Comparison of ENCODE assay signal across 17 cellular contexts in the genomic region with DNA sequence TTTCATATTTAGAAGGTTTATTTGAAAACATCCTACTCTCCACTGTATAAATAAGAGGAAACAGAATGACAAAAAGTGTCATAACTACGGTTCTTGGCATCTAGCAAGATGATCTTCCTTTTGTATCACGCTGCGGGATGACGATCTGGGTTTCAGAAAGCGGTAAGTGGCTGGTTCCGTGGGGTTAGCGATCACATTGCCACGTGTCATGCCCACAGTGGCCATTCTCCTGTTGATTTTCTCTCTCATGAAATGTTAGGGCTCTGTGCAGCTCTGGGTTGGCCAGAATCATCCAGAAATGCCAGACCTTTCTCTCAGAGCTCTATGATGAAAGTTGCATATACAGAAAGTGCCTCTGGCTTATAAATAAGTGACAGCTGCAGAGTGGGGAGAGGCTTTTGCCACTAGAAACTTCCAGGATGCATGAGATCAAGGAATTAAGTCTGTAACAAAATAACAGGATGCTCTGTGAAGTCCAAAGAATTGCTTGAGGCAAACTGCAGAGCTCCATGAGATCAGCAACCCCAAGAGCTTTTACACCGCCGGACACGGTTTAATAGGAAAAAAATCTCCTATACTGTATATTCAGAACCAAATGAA.
DNase-seq lines count a peak whose midpoint lies in the region; ATAC-seq and TF ChIP-seq lines count a peak whose summit lies in the region.
"Had no signal": no experiment of that assay in that cellular context is flagged by ENCODE, and none has a peak within 500 bp of the region (broad histone marks: within the 10 kb centered on the region; RNA-seq: fewer than 3 reads in every experiment).

No MANE protein-coding gene starts in this region.

- TF ChIP-seq EP300 in SK-N-SH (IDR thresholded peaks at IDR 0.05; ENCODE audit: borderline replicate concordance in 1 of 2, low read depth in 1 of 2, low read length in 1 of 2): peak in 1 of 2 experiments; percentile 65; a peak in 2 of 4 replicates

- H3K4me1 ChIP-seq in SK-N-SH (ENCODE audit: control insufficient read depth in 1 of 2, insufficient read depth in 2 of 2, low read depth in 1 of 2, low read length in 1 of 2) (peaks cover 16 to 38% of the 10 kb centered on the region in 2 experiments; a peak in 3 of 4 replicates), stomach smooth muscle (ENCODE audit: control insufficient read depth, insufficient read depth, low read length) (peaks cover 57% of the 10 kb centered on the region)
- H3K4me1 ChIP-seq: neural progenitor cell had no signal

- TF ChIP-seq CTCF in SK-N-SH (IDR thresholded peaks at IDR 0.05) (no peak), glutamatergic neuron (IDR thresholded peaks at IDR 0.05; ENCODE audit: partially characterized antibody, unreplicated experiment) (no peak)

- no peaks in the 10 kb centered on the region for H3K36me3 ChIP-seq in SK-N-SH (replicated peaks in 1 of 2; ENCODE audit: control insufficient read depth in 1 of 2, insufficient read depth in 2 of 2, low read length in 1 of 2)
- no peaks in the 10 kb centered on the region for H3K36me3 ChIP-seq in stomach smooth muscle (ENCODE audit: control insufficient read depth in 2 of 2, insufficient read depth in 2 of 2, low read length in 2 of 2)
- H3K36me3 ChIP-seq: brain microvascular endothelial cell, neural progenitor cell had no signal

- no peak for ATAC-seq in SK-N-SH treated with all-trans-retinoic acid at 6 μM for 48 hours
- no peak for ATAC-seq in GM21526 (IDR thresholded peaks at IDR 0.05; ENCODE audit: low FRiP score, unreplicated experiment)
- ATAC-seq: activated CD4-positive, alpha-beta T cell treated with anti-CD3 and anti-CD28 coated beads for 36 hours had no signal

- peak overlapping the region; percentile 67 for H3K27ac Mint-ChIP-seq in glutamatergic neuron (ENCODE audit: unreplicated experiment)
- no peak overlapping the region for H3K27ac Mint-ChIP-seq in activated naive CD4-positive, alpha-beta T cell treated with anti-CD3 and anti-CD28 coated beads for 36 hours
- H3K27ac Mint-ChIP-seq: activated CD4-positive, alpha-beta T cell treated with anti-CD3 and anti-CD28 coated beads for 36 hours; neural progenitor cell had no signal

- H3K27me3 Mint-ChIP-seq in glutamatergic neuron (ENCODE audit: unreplicated experiment): peaks cover 2% of the 10 kb centered on the region
- H3K27me3 Mint-ChIP-seq in activated naive CD4-positive, alpha-beta T cell treated with anti-CD3 and anti-CD28 coated beads for 36 hours (ENCODE audit: low read depth): no peaks in the 10 kb centered on the region
- H3K27me3 Mint-ChIP-seq: activated CD4-positive, alpha-beta T cell treated with anti-CD3 and anti-CD28 coated beads for 36 hours had no signal

- POLR2A ChIA-PET in SK-N-SH (lab: Yijun Ruan, JAX): interaction anchor here (0.6 to 1.1 kb wide), 2 partner anchors 47 to 78 kb away, joined by 3 to 4 read pairs; a partner anchor contains a TSS

- H3K4me1 Mint-ChIP-seq in glutamatergic neuron (ENCODE audit: low read depth, unreplicated experiment): peaks cover 45% of the 10 kb centered on the region
- H3K4me1 Mint-ChIP-seq in activated naive CD4-positive, alpha-beta T cell treated with anti-CD3 and anti-CD28 coated beads for 36 hours (ENCODE audit: low read depth): no peaks in the 10 kb centered on the region
- H3K4me1 Mint-ChIP-seq: activated CD4-positive, alpha-beta T cell treated with anti-CD3 and anti-CD28 coated beads for 36 hours had no signal

- no peaks in the 10 kb centered on the region for H3K9me2 ChIP-seq in SK-N-SH

- no peak overlapping the region for H3K4me2 ChIP-seq in SK-N-SH
- H3K4me2 ChIP-seq: neural progenitor cell had no signal

- 63% methylated on average over 11 of the region's 11 CpGs for WGBS in SK-N-SH (ENCODE audit: low lambda C conversion rate)

- no peaks in the 10 kb centered on the region for H3K79me2 ChIP-seq in SK-N-SH (ENCODE audit: insufficient read depth)

- CTCF ChIA-PET in SK-N-SH (lab: Yijun Ruan, JAX): interaction anchor here (0.7 to 1.9 kb wide), 5 partner anchors 14 to 215 kb away, joined by 3 to 11 read pairs (median 4); no protein-coding TSS in a partner anchor
- CTCF ChIA-PET in activated naive CD4-positive, alpha-beta T cell treated with anti-CD3 and anti-CD28 coated beads for 36 hours (lab: Charles Lee): interaction anchor here (0.6 kb wide), 1 partner anchor 48 kb away, joined by 4 read pairs; no protein-coding TSS in a partner anchor

- H3K36me3 Mint-ChIP-seq in glutamatergic neuron (ENCODE audit: unreplicated experiment): no peaks in the 10 kb centered on the region
- no peaks in the 10 kb centered on the region for H3K36me3 Mint-ChIP-seq in activated naive CD4-positive, alpha-beta T cell treated with anti-CD3 and anti-CD28 coated beads for 36 hours (ENCODE audit: low read depth)
- H3K36me3 Mint-ChIP-seq: neural progenitor cell had no signal

- H3K4me3 ChIP-seq in SK-N-SH (ENCODE audit: low read depth in 2 of 2, low read length in 1 of 2) (no peak overlapping the region), stomach smooth muscle (ENCODE audit: low read length in 2 of 2) (peak overlapping the region; percentile 38 to 60)
- H3K4me3 ChIP-seq: neural progenitor cell had no signal

- H2AFZ ChIP-seq in SK-N-SH (ENCODE audit: low read depth): no peak overlapping the region
- H2AFZ ChIP-seq: neural progenitor cell had no signal

- no peaks in the 10 kb centered on the region for H4K20me1 ChIP-seq in SK-N-SH (ENCODE audit: insufficient read depth)

- no peaks in the 10 kb centered on the region for H3F3A ChIP-seq in SK-N-SH (replicated peaks; ENCODE audit: insufficient read depth)

- H3K4me3 Mint-ChIP-seq in glutamatergic neuron (ENCODE audit: unreplicated experiment): no peak overlapping the region
- H3K4me3 Mint-ChIP-seq in activated naive CD4-positive, alpha-beta T cell treated with anti-CD3 and anti-CD28 coated beads for 36 hours: no peak overlapping the region
- H3K4me3 Mint-ChIP-seq: activated CD4-positive, alpha-beta T cell treated with anti-CD3 and anti-CD28 coated beads for 36 hours; neural progenitor cell had no signal

- TF ChIP-seq RAD21 in SK-N-SH (IDR thresholded peaks at IDR 0.05; ENCODE audit: low read length): no peak

- DNase-seq in SK-N-SH (peak; percentile 49), glutamatergic neuron (no peak), EL (no peak)
- DNase-seq in activated naive CD4-positive, alpha-beta T cell treated with anti-CD3 and anti-CD28 coated beads for 36 hours: no peak
- DNase-seq: activated CD4-positive, alpha-beta T cell treated with anti-CD3 and anti-CD28 coated beads for 36 hours; brain microvascular endothelial cell; Calu3; NCI-H2107; NCI-H526; SW 1271 had no signal

- H3K9me3 ChIP-seq in SK-N-SH: no peaks in the 10 kb centered on the region
- H3K9me3 ChIP-seq in stomach smooth muscle (ENCODE audit: control insufficient read depth in 2 of 2, low read length in 2 of 2): no peaks in the 10 kb centered on the region

- no peak overlapping the region for H3K9ac ChIP-seq in SK-N-SH
- peak overlapping the region; percentile 43 to 58 for H3K9ac ChIP-seq in stomach smooth muscle (ENCODE audit: low read length in 2 of 2)
- H3K9ac ChIP-seq: neural progenitor cell had no signal

- peaks cover 6% of the 10 kb centered on the region for H3K9me3 Mint-ChIP-seq in glutamatergic neuron (ENCODE audit: unreplicated experiment)
- no peaks in the 10 kb centered on the region for H3K9me3 Mint-ChIP-seq in activated naive CD4-positive, alpha-beta T cell treated with anti-CD3 and anti-CD28 coated beads for 36 hours
- H3K9me3 Mint-ChIP-seq: neural progenitor cell had no signal

- intact Hi-C loops in activated naive CD4-positive, alpha-beta T cell treated with anti-CD3 and anti-CD28 coated beads for 36 hours (cut with micrococcal nuclease): no loop called here

- H3K27ac ChIP-seq in SK-N-SH (ENCODE audit: low read depth in 2 of 2, low read length in 1 of 2): peak overlapping the region in 1 of 2 experiments; percentile 83; a peak in 2 of 4 replicates
- H3K27ac ChIP-seq in angular gyrus (ENCODE audit: low read depth, low read length): peak overlapping the region; percentile 69
- peak overlapping the region; percentile 55 for H3K27ac ChIP-seq in stomach smooth muscle (ENCODE audit: low read length)
- H3K27ac ChIP-seq: brain microvascular endothelial cell, epithelial cell of prostate, neural progenitor cell, RWPE1 had no signal

- no peaks in the 10 kb centered on the region for H3K27me3 ChIP-seq in SK-N-SH (ENCODE audit: insufficient read depth)
- H3K27me3 ChIP-seq in stomach smooth muscle (ENCODE audit: control insufficient read depth in 1 of 2, insufficient read depth in 2 of 2, low read length in 2 of 2): no peaks in the 10 kb centered on the region
- H3K27me3 ChIP-seq: brain microvascular endothelial cell, neural progenitor cell had no signal

TF ChIP-seq in SK-N-SH, 30 proteins besides CTCF, POLR2A, EP300 and RAD21:
- TF ChIP-seq FOXJ3 (CRISPR knock-in tag; IDR thresholded peaks at IDR 0.05) (peak; percentile 30; the same call in 1 of the 2 replicates), RCOR1 (IDR thresholded peaks at IDR 0.05; ENCODE audit: low read length) (peak; percentile 38; the same call in 1 of the 2 replicates), GABPA (IDR thresholded peaks at IDR 0.05; ENCODE audit: low read depth) (no peak)

TF ChIP-seq in SK-N-SH treated with all-trans-retinoic acid at 6 μM for 48 hours, 23 proteins besides CTCF, POLR2A, EP300 and RAD21:
- TF ChIP-seq, protein P1, sequence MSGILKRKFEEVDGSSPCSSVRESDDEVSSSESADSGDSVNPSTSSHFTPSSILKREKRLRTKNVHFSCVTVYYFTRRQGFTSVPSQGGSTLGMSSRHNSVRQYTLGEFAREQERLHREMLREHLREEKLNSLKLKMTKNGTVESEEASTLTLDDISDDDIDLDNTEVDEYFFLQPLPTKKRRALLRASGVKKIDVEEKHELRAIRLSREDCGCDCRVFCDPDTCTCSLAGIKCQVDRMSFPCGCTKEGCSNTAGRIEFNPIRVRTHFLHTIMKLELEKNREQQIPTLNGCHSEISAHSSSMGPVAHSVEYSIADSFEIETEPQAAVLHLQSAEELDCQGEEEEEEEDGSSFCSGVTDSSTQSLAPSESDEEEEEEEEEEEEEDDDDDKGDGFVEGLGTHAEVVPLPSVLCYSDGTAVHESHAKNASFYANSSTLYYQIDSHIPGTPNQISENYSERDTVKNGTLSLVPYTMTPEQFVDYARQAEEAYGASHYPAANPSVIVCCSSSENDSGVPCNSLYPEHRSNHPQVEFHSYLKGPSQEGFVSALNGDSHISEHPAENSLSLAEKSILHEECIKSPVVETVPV (CRISPR knock-in tag; IDR thresholded peaks at IDR 0.05): no peak
- TF ChIP-seq CSDC2 (CRISPR knock-in tag; IDR thresholded peaks at IDR 0.05) (no peak), OSR1 (CRISPR knock-in tag; IDR thresholded peaks at IDR 0.05) (no peak), BACH2 (CRISPR knock-in tag; IDR thresholded peaks at IDR 0.05; ENCODE audit: borderline replicate concordance) (no peak), ZNF8 (CRISPR knock-in tag; IDR thresholded peaks at IDR 0.05) (no peak)

Comparison
In these comparisons a context has a peak if more than half of its experiments do, and no peak if none do; other contexts are left out.
1. H3K4me3 ChIP-seq: peak in stomach smooth muscle (2 of 2); none in SK-N-SH (0 of 2).